8 cellular contexts compared by ENCODE assay signal in genomic region chr12:57782243-57782607, GRCh38. TPM values are rescaled to one million over a fixed set of nuclear protein-coding genes. Genes with fewer than 3 reads are reported as not detected.
DNase-seq lines count a peak whose midpoint lies in the region; ATAC-seq and TF ChIP-seq lines count a peak whose summit lies in the region.

No MANE protein-coding gene starts in this region.

- peaks cover 28% of the 10 kb centered on the region for H3K4me1 ChIP-seq in body of pancreas
- H3K4me1 ChIP-seq in prostate gland (replicated peaks) = no peaks in the 10 kb centered on the region

- H3K36me3 Mint-ChIP-seq in progenitor cell of endocrine pancreas (ENCODE audit: insufficient read depth) = peaks cover 9% of the 10 kb centered on the region

- no peak for TF ChIP-seq CTCF in body of pancreas (IDR thresholded peaks at IDR 0.05)
- no peak for TF ChIP-seq CTCF in progenitor cell of endocrine pancreas (IDR thresholded peaks at IDR 0.05; ENCODE audit: unreplicated experiment)
- no peak for TF ChIP-seq CTCF in prostate gland (IDR thresholded peaks at IDR 0.05)

- peak overlapping the region; percentile 96 for H3K27ac Mint-ChIP-seq in progenitor cell of endocrine pancreas

- H3K27ac ChIP-seq in body of pancreas = peak overlapping the region in 3 of 4 donors; percentile 71 to 76 (median 74)
- H3K27ac ChIP-seq in prostate gland = no peak overlapping the region

- TF ChIP-seq POLR2A in body of pancreas (IDR thresholded peaks at IDR 0.05) (no peak), prostate gland (IDR thresholded peaks at IDR 0.05) (no peak)

- H3K36me3 ChIP-seq in body of pancreas (replicated peaks in 1 of 2; ENCODE audit: insufficient read depth in 1 of 2, low read depth in 2 of 2) = peaks cover 0 to 10% of the 10 kb centered on the region in 2 donors
- H3K36me3 ChIP-seq in prostate gland = peaks cover 0 to 2% of the 10 kb centered on the region in 2 donors

- DNase-seq in body of pancreas (no peak), progenitor cell of endocrine pancreas (ENCODE audit: low spot score, unreplicated experiment) (no peak), prostate gland (ENCODE audit: low spot score) (no peak), NCI-H526 (lab: John Stamatoyannopoulos, UW) (no peak), NCI-H774 (lab: John Stamatoyannopoulos, UW) (no peak)
- DNase-seq in central memory CD4-positive, alpha-beta T cell = no peak

- 3 to 6% methylated on average over 4 of the region's 4 CpGs for WGBS in body of pancreas, 2 donors
- 22% methylated on average over 4 of the region's 4 CpGs for WGBS in prostate gland

- H3K4me3 Mint-ChIP-seq in progenitor cell of endocrine pancreas (ENCODE audit: low read depth) = peak overlapping the region; percentile 100

- H3K9me3 ChIP-seq in body of pancreas = no peaks in the 10 kb centered on the region
- H3K9me3 ChIP-seq in prostate gland = no peaks in the 10 kb centered on the region

- no peak overlapping the region for H3K4me3 ChIP-seq in body of pancreas
- H3K4me3 ChIP-seq in prostate gland = peak overlapping the region in 1 of 2 donors; percentile 93

- H3K27me3 Mint-ChIP-seq in progenitor cell of endocrine pancreas = no peaks in the 10 kb centered on the region

- intact Hi-C loops in body of pancreas (cut with DNase I) = no loop called here
- intact Hi-C loops in prostate gland (cut with DNase I) = loop anchor here (5.0 kb wide), 2 partner anchors 45 to 115 kb away; no protein-coding TSS in a partner anchor

- peaks cover 12% of the 10 kb centered on the region for H3K4me1 Mint-ChIP-seq in progenitor cell of endocrine pancreas (ENCODE audit: low read depth)

- H3K9me3 Mint-ChIP-seq in progenitor cell of endocrine pancreas (ENCODE audit: low read depth) = no peaks in the 10 kb centered on the region

- no peaks in the 10 kb centered on the region for H3K27me3 ChIP-seq in body of pancreas
- H3K27me3 ChIP-seq in prostate gland (replicated peaks; ENCODE audit: insufficient read depth) = no peaks in the 10 kb centered on the region

- ATAC-seq in GM19455 (IDR thresholded peaks at IDR 0.05; ENCODE audit: unreplicated experiment) (peak; percentile 21), HG03442 (IDR thresholded peaks at IDR 0.05; ENCODE audit: unreplicated experiment) (peak; percentile 21), body of pancreas (peak; percentile 28)

RNA-seq across cellular contexts. Expression of gene TSFM, which starts 0.4 kb away (rescaled TPM):
- 10 to 100 TPM in 1 of 2 donors, 1 to 10 TPM in 1; 9.2 to 18.4 TPM for total RNA-seq in body of pancreas
- 25.7 and 30.0 TPM in 2 replicates for total RNA-seq in progenitor cell of endocrine pancreas
- 10 to 100 TPM; 24.3 to 39.6 TPM for total RNA-seq in prostate gland

RNA-seq across cellular contexts. Expression of gene EEF1AKMT3, which starts 9.8 kb away (rescaled TPM):
- total RNA-seq in body of pancreas (10 to 100 TPM; 11.2 to 15.0 TPM), progenitor cell of endocrine pancreas (5.6 and 6.7 TPM in 2 replicates), prostate gland (10 to 100 TPM; 12.1 to 12.6 TPM)

RNA-seq across cellular contexts. Expression of gene METTL1, which starts 10.3 kb away (rescaled TPM):
- total RNA-seq in body of pancreas (10 to 100 TPM; 16.1 to 23.1 TPM), progenitor cell of endocrine pancreas (23.3 and 27.5 TPM in 2 replicates), prostate gland (10 to 100 TPM in 1 of 2 donors, 1 to 10 TPM in 1; 4.9 to 14.3 TPM)

RNA-seq across cellular contexts. Expression of gene CYP27B1, which starts 15.3 kb away (rescaled TPM):
- 1 to 10 TPM; 2.6 to 3.6 TPM for total RNA-seq in body of pancreas
- total RNA-seq in progenitor cell of endocrine pancreas = 2.0 and 2.5 TPM in 2 replicates
- under 1 TPM; 0.14 to 0.91 TPM for total RNA-seq in prostate gland

RNA-seq across cellular contexts. Expression of gene MARCHF9, which starts 27.3 kb away (rescaled TPM):
- total RNA-seq in body of pancreas = 1 to 10 TPM; 5.2 to 9.9 TPM
- total RNA-seq in progenitor cell of endocrine pancreas = 33.8 and 34.3 TPM in 2 replicates
- 10 to 100 TPM; 11.1 to 13.2 TPM for total RNA-seq in prostate gland

Comparison
In these comparisons a context has a peak if more than half of its experiments do, and no peak if none do; other contexts are left out.
1. H3K27ac ChIP-seq: peak in body of pancreas (3 of 4); none in prostate gland (0 of 2).
2. Peak in every context shown above with its lines, with median percentiles within 50 percentile points of each other: ATAC-seq.